Comparison of ENCODE assay signal across 8 cellular contexts in genomic region chr10:22251751-22252285, GRCh38. TPM values are rescaled to one million over a fixed set of nuclear protein-coding genes. Genes with fewer than 3 reads are reported as not detected.
DNase-seq lines count a peak whose midpoint lies in the region; ATAC-seq, FAIRE-seq and TF ChIP-seq lines count a peak whose summit lies in the region.

No MANE protein-coding gene starts in this region.

- H3K4me3 Mint-ChIP-seq in neural progenitor cell, result peak overlapping the region; percentile 89

- FAIRE-seq in A549 (lab: Jason Lieb, UNC), result no peak
- no peak for FAIRE-seq in frontal cortex (lab: Jason Lieb, UNC)

- H2AFZ ChIP-seq in OCI-LY1 (ENCODE audit: low read length), result no peak overlapping the region
- H2AFZ ChIP-seq in neural progenitor cell (replicated peaks), result peak overlapping the region; percentile 94

- H3K9ac ChIP-seq in OCI-LY1 (ENCODE audit: low read length) (no peak overlapping the region), neural progenitor cell (no peak overlapping the region)

- no peaks in the 10 kb centered on the region for H3K9me3 Mint-ChIP-seq in neural progenitor cell

- H3K27me3 Mint-ChIP-seq in neural progenitor cell (ENCODE audit: insufficient read depth, low read depth), result peaks cover 32% of the 10 kb centered on the region

- TF ChIP-seq POLR2A in A549 (IDR thresholded peaks at IDR 0.05; ENCODE audit: low read length), result no peak

- H3K4me2 ChIP-seq in A549, result peak overlapping the region; percentile 88
- peak overlapping the region; percentile 34; the same call in 1 of the 2 replicates for H3K4me2 ChIP-seq in OCI-LY1 (ENCODE audit: low read length)
- peak overlapping the region; percentile 79 for H3K4me2 ChIP-seq in neural progenitor cell

- CTCF ChIA-PET in A549 (lab: Yijun Ruan, JAX), result no interaction called here

- DNase-seq in A549 (ENCODE audit: low read depth in 1 of 2, low spot score in 1 of 2) (peak in 1 of 2 experiments; percentile 41), frontal cortex (ENCODE audit: low spot score in 2 of 2) (peak; percentile 59 to 69), neural progenitor cell (ENCODE audit: low spot score) (peak; percentile 66), substantia nigra (lab: John Stamatoyannopoulos, UW) (peak in 43 of 49 donors; percentile 19 to 90 (median 61))
- peak; percentile 64 for DNase-seq in activated effector memory CD4-positive, alpha-beta T cell treated with Interleukin-2 at 50 U/mL for 16 hours

- H3K79me2 ChIP-seq in OCI-LY1 (ENCODE audit: insufficient read depth, low read length) (no peaks in the 10 kb centered on the region), neural progenitor cell (ENCODE audit: low read depth) (no peaks in the 10 kb centered on the region)

- H3K36me3 ChIP-seq in OCI-LY1 (ENCODE audit: insufficient read depth, low read length) (no peaks in the 10 kb centered on the region), neural progenitor cell (no peaks in the 10 kb centered on the region)

- H3K9me2 ChIP-seq in OCI-LY1 (ENCODE audit: low read depth, low read length), result no peaks in the 10 kb centered on the region

- H3K4me1 Mint-ChIP-seq in neural progenitor cell, result peaks cover 6% of the 10 kb centered on the region

- no peak for TF ChIP-seq RAD21 in A549 (conservative IDR thresholded peaks at IDR 0.05 in 1 of 2, IDR thresholded peaks at IDR 0.05 in 1 of 2)

- no peak for TF ChIP-seq EP300 in A549 (IDR thresholded peaks at IDR 0.05)

- H3K27ac Mint-ChIP-seq in neural progenitor cell, result peak overlapping the region; percentile 85

- POLR2A ChIA-PET in A549 (lab: Yijun Ruan, JAX), result no interaction called here

- 2% methylated on average over 30 of the region's 32 CpGs for WGBS in A549 (ENCODE audit: missing lambda C conversion rate)

- H3K36me3 Mint-ChIP-seq in neural progenitor cell, result no peaks in the 10 kb centered on the region

- no peaks in the 10 kb centered on the region for H3F3A ChIP-seq in OCI-LY1 (ENCODE audit: insufficient read depth, low read length)
- H3F3A ChIP-seq in neural progenitor cell (ENCODE audit: low read depth), result peaks cover 17% of the 10 kb centered on the region

- H3K9me3 ChIP-seq in A549, result no peaks in the 10 kb centered on the region
- no peaks in the 10 kb centered on the region for H3K9me3 ChIP-seq in OCI-LY1 (ENCODE audit: low read length)
- no peaks in the 10 kb centered on the region for H3K9me3 ChIP-seq in neural progenitor cell (ENCODE audit: low read depth)

- ATAC-seq in A549 (peak; percentile 48 to 72; a peak in 4 of 6 replicates), GM18861 (IDR thresholded peaks at IDR 0.05; ENCODE audit: unreplicated experiment) (peak; percentile 25), HG03097 (IDR thresholded peaks at IDR 0.05; ENCODE audit: low FRiP score, unreplicated experiment) (peak; percentile 34)

- H3K4me1 ChIP-seq in A549 (peaks cover 28% of the 10 kb centered on the region), OCI-LY1 (ENCODE audit: insufficient read depth, low read length, severe bottlenecking) (peaks cover 4% of the 10 kb centered on the region), neural progenitor cell (no peaks in the 10 kb centered on the region)

- H4K20me1 ChIP-seq in OCI-LY1 (ENCODE audit: insufficient read depth, low read length), result no peaks in the 10 kb centered on the region
- H4K20me1 ChIP-seq in neural progenitor cell (ENCODE audit: low read depth), result peaks cover 5% of the 10 kb centered on the region

- TF ChIP-seq CTCF in A549 (IDR thresholded peaks at IDR 0.05) (no peak), OCI-LY1 (IDR thresholded peaks at IDR 0.05; ENCODE audit: low read length) (no peak), neural progenitor cell (IDR thresholded peaks at IDR 0.05) (no peak)

- H3K27ac ChIP-seq in A549 (peak overlapping the region; percentile 91 to 94), OCI-LY1 (ENCODE audit: low read depth, low read length, poor library complexity, severe bottlenecking) (no peak overlapping the region), neural progenitor cell (no peak overlapping the region), substantia nigra (ENCODE audit: low read depth, low read length, poor library complexity, severe bottlenecking) (peak overlapping the region; percentile 98)

- 0 out of 2 replicates have a peak, but pooled peaks cover 3% of the 10 kb centered on the region for H3K27me3 ChIP-seq in OCI-LY1 (ENCODE audit: insufficient read depth, low read length)
- H3K27me3 ChIP-seq in neural progenitor cell, result peaks cover 81% of the 10 kb centered on the region

- peak overlapping the region; percentile 46 for H3K4me3 ChIP-seq in A549
- H3K4me3 ChIP-seq in OCI-LY1 (ENCODE audit: low read depth, low read length, poor library complexity, severe bottlenecking), result peak overlapping the region; percentile 29
- H3K4me3 ChIP-seq in neural progenitor cell, result peak overlapping the region; percentile 60

TF ChIP-seq in A549, 52 proteins besides CTCF, POLR2A, EP300 and RAD21:
- TF ChIP-seq MAX (IDR thresholded peaks at IDR 0.05) (peak; percentile 43), HOXB13 (CRISPR knock-in tag; IDR thresholded peaks at IDR 0.05; ENCODE audit: low read depth) (0 out of 2 replicates have a peak, but pooled peaks have one; percentile 10), KDM1A (IDR thresholded peaks at IDR 0.05; ENCODE audit: low read depth) (no peak), FOSB (CRISPR knock-in tag; IDR thresholded peaks at IDR 0.05) (no peak), RNF2 (IDR thresholded peaks at IDR 0.05; ENCODE audit: borderline replicate concordance, low read depth) (0 out of 2 replicates have a peak, but pooled peaks have one; percentile 46), HOXB5 (CRISPR knock-in tag; IDR thresholded peaks at IDR 0.05) (0 out of 2 replicates have a peak, but pooled peaks have one; percentile 23), NPAS2 (CRISPR knock-in tag; IDR thresholded peaks at IDR 0.05; ENCODE audit: borderline replicate concordance) (no peak), CHD4 (IDR thresholded peaks at IDR 0.05; ENCODE audit: borderline replicate concordance) (no peak), JUN (IDR thresholded peaks at IDR 0.05) (0 out of 5 replicates have a peak, but pooled peaks of 1 of the 2 experiments have one; percentile 20)

RNA-seq across cellular contexts. Expression of gene EBLN1, which starts 34.0 kb away (rescaled TPM):
- polyA plus RNA-seq in A549 (2011; rRNA removed) (not detected in 2 replicates), A549 (2017; fragmentation: RNase III; extraction: RNeasy Plus Mini Kit Qiagen cat#74134 plus additional on column Dnase treatment) (not detected in 3 replicates)
- not detected in 2 replicates for polyA plus RNA-seq in A549 (2012; cell fraction: cytosol; rRNA removed)
- polyA plus RNA-seq in A549 (2012; cell fraction: nucleus; rRNA removed), result not detected in 2 replicates
- not detected in 2 replicates for polyA minus RNA-seq in A549 (2011; rRNA and poly(A)+ RNA removed)
- total RNA-seq in frontal cortex (not detected), neural progenitor cell (ENCODE audit: low replicate concordance) (not detected in 2 replicates)

Comparison
In these comparisons a context has a peak if more than half of its experiments do, and no peak if none do; other contexts are left out.
1. H3K27ac ChIP-seq: peak in A549 (2 of 2) and substantia nigra (single experiment); none in OCI-LY1 (single experiment) and neural progenitor cell (single experiment).
2. H3K4me2 ChIP-seq: peak in every context shown above with its lines; median percentile 88 in A549; 79 in neural progenitor cell; 34 in OCI-LY1.
3. Peak in every context shown above with its lines, with median percentiles within 50 percentile points of each other: ATAC-seq and H3K4me3 ChIP-seq.